ENCODE assay signal across 1 cellular context in genomic region chr1:64497484-64497883, GRCh38.
TF ChIP-seq lines count a peak whose summit lies in the region.

No MANE protein-coding gene starts in this region.

TF ChIP-seq in GM23338, 12 proteins besides CTCF, POLR2A, EP300 and RAD21 (continued from another document):
- TF ChIP-seq ZNF462 (CRISPR knock-in tag; IDR thresholded peaks at IDR 0.05) = peak; percentile 84
